Comparison of ENCODE assay signal across 8 cellular contexts in the genomic region with DNA sequence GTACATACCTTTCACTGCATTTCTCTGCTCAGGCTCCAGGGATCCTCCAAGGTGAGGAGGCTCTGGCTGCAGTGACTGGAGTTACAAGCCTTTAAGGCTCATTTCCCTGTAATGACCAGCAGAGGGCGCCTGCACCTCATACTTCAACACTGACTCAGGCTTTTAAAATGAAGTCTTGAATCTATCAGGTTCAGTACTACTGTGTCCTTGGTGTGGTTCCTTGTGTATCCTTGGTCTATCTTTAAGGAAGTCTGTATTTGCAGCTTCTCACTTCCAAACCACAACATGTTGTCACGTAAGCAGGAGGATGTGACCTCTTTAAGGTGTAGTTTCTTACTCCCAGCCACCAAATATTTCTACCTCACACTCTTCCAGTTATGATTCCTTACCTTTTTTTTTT. TPM values are rescaled to one million over a fixed set of nuclear protein-coding genes. Genes with fewer than 3 reads are reported as not detected.
DNase-seq lines count a peak whose midpoint lies in the region; ATAC-seq and TF ChIP-seq lines count a peak whose summit lies in the region.

No MANE protein-coding gene starts in this region.

- H3K9me2 ChIP-seq in OCI-LY1 (ENCODE audit: low read depth, low read length) = no peaks in the 10 kb centered on the region

- H3K4me2 ChIP-seq in DND-41 (ENCODE audit: insufficient read depth, low read length) = no peak overlapping the region
- no peak overlapping the region for H3K4me2 ChIP-seq in OCI-LY1 (ENCODE audit: low read length)

- H3F3A ChIP-seq in OCI-LY1 (ENCODE audit: insufficient read depth, low read length) = no peaks in the 10 kb centered on the region

- peak; percentile 96 for TF ChIP-seq CTCF in DND-41 (IDR thresholded peaks at IDR 0.05; ENCODE audit: borderline replicate concordance, extremely low read depth, low read length, poor library complexity, severe bottlenecking)
- TF ChIP-seq CTCF in OCI-LY1 (IDR thresholded peaks at IDR 0.05; ENCODE audit: low read length) = peak; percentile 85
- peak; percentile 94 to 96 (median 96) for TF ChIP-seq CTCF in esophagus muscularis mucosa (IDR thresholded peaks at IDR 0.05)

- H3K36me3 ChIP-seq in DND-41 (ENCODE audit: insufficient read depth, low read length) = 0 out of 2 replicates have a peak, but pooled peaks cover 3% of the 10 kb centered on the region
- H3K36me3 ChIP-seq in OCI-LY1 (ENCODE audit: insufficient read depth, low read length) = no peaks in the 10 kb centered on the region
- H3K36me3 ChIP-seq in esophagus muscularis mucosa = no peaks in the 10 kb centered on the region

- TF ChIP-seq EP300 in Ishikawa (IDR thresholded peaks at IDR 0.05; ENCODE audit: borderline replicate concordance) (no peak), esophagus muscularis mucosa (IDR thresholded peaks at IDR 0.05) (no peak)

- peaks cover 6% of the 10 kb centered on the region for H3K36me3 Mint-ChIP-seq in natural killer cell treated with Interleukin-12 subunit alpha and Interleukin-12 subunit beta and Interleukin-15 and Interleukin-18, amount 100 ng/mL, for 72 hours

- H3K9ac ChIP-seq in DND-41 (ENCODE audit: low read depth, low read length) (no peak overlapping the region), OCI-LY1 (ENCODE audit: low read length) (no peak overlapping the region)

- H3K27me3 Mint-ChIP-seq in natural killer cell treated with Interleukin-12 subunit alpha and Interleukin-12 subunit beta and Interleukin-15 and Interleukin-18, amount 100 ng/mL, for 72 hours = no peaks in the 10 kb centered on the region

- no peaks in the 10 kb centered on the region for H4K20me1 ChIP-seq in DND-41 (ENCODE audit: insufficient read depth, low read length)
- H4K20me1 ChIP-seq in OCI-LY1 (ENCODE audit: insufficient read depth, low read length) = no peaks in the 10 kb centered on the region

- H3K79me2 ChIP-seq in DND-41 (ENCODE audit: insufficient read depth, low read length) (no peaks in the 10 kb centered on the region), OCI-LY1 (ENCODE audit: insufficient read depth, low read length) (no peaks in the 10 kb centered on the region)

- intact Hi-C loops in esophagus muscularis mucosa (cut with DNase I) = loop anchor here (1.0 to 2.0 kb wide), 2 partner anchors 143 to 251 kb away; no protein-coding TSS in a partner anchor

- H3K4me3 Mint-ChIP-seq in natural killer cell treated with Interleukin-12 subunit alpha and Interleukin-12 subunit beta and Interleukin-15 and Interleukin-18, amount 100 ng/mL, for 72 hours = no peak overlapping the region

- peak overlapping the region; percentile 28; the same call in 1 of the 2 replicates for H2AFZ ChIP-seq in DND-41 (ENCODE audit: low read depth, low read length)
- no peak overlapping the region for H2AFZ ChIP-seq in OCI-LY1 (ENCODE audit: low read length)

- TF ChIP-seq RAD21 in Ishikawa (IDR thresholded peaks at IDR 0.05; ENCODE audit: low read depth) = peak; percentile 98

- peak; percentile 69 for DNase-seq in DND-41
- peak; percentile 49 for DNase-seq in activated T-cell treated with anti-CD3 and anti-CD28 coated beads for 24 hours (ENCODE audit: low read depth)
- DNase-seq in esophagus muscularis mucosa (ENCODE audit: extremely low spot score) = peak; percentile 93
- peak; percentile 74 for DNase-seq in natural killer cell treated with Interleukin-12 subunit alpha and Interleukin-12 subunit beta and Interleukin-15 and Interleukin-18, amount 100 ng/mL, for 72 hours (ENCODE audit: low spot score)
- DNase-seq in stimulated activated naive CD8-positive, alpha-beta T cell treated with anti-CD3 and anti-CD28 coated beads, Interleukin-15, Interleukin-2, amounts not matched to agents 100 U/mL and 50 U/mL, for 24 hours = peak; percentile 56

- no peak for TF ChIP-seq POLR2A in esophagus muscularis mucosa (IDR thresholded peaks at IDR 0.05; ENCODE audit: low read depth)

- no peaks in the 10 kb centered on the region for H3K9me3 Mint-ChIP-seq in natural killer cell treated with Interleukin-12 subunit alpha and Interleukin-12 subunit beta and Interleukin-15 and Interleukin-18, amount 100 ng/mL, for 72 hours

- H3K9me3 ChIP-seq in DND-41 (ENCODE audit: insufficient read depth, low read length, severe bottlenecking) (no peaks in the 10 kb centered on the region), OCI-LY1 (ENCODE audit: low read length) (no peaks in the 10 kb centered on the region), esophagus muscularis mucosa (no peaks in the 10 kb centered on the region)

- peaks cover 7 to 15% of the 10 kb centered on the region in 2 donors for H3K4me1 Mint-ChIP-seq in natural killer cell treated with Interleukin-12 subunit alpha and Interleukin-12 subunit beta and Interleukin-15 and Interleukin-18, amount 100 ng/mL, for 72 hours (ENCODE audit: low read depth in 2 of 2)

- H3K27ac ChIP-seq in DND-41 (ENCODE audit: low read length) (no peak overlapping the region), OCI-LY1 (ENCODE audit: low read depth, low read length, poor library complexity, severe bottlenecking) (no peak overlapping the region), esophagus muscularis mucosa (replicated peaks in 1 of 4) (peak overlapping the region in 1 of 4 donors; percentile 37)

- H3K27me3 ChIP-seq in DND-41 (ENCODE audit: insufficient read depth, low read length, poor library complexity) (no peaks in the 10 kb centered on the region), OCI-LY1 (ENCODE audit: insufficient read depth, low read length) (no peaks in the 10 kb centered on the region), esophagus muscularis mucosa (no peaks in the 10 kb centered on the region)

- peak overlapping the region; percentile 49 to 86 for H3K27ac Mint-ChIP-seq in natural killer cell treated with Interleukin-12 subunit alpha and Interleukin-12 subunit beta and Interleukin-15 and Interleukin-18, amount 100 ng/mL, for 72 hours

- H3K4me3 ChIP-seq in DND-41 (ENCODE audit: low read depth in 1 of 2, low read length in 2 of 2) = no peak overlapping the region
- no peak overlapping the region for H3K4me3 ChIP-seq in OCI-LY1 (ENCODE audit: low read depth, low read length, poor library complexity, severe bottlenecking)
- H3K4me3 ChIP-seq in esophagus muscularis mucosa = no peak overlapping the region

- peak; percentile 99 for ATAC-seq in DND-41 (ENCODE audit: insufficient read depth, low read depth)
- peak; percentile 85 for ATAC-seq in GM21619 (IDR thresholded peaks at IDR 0.05; ENCODE audit: unreplicated experiment)
- ATAC-seq in natural killer cell treated with Interleukin-12 subunit alpha and Interleukin-12 subunit beta and Interleukin-15 and Interleukin-18, amount 100 ng/mL, for 72 hours = peak; percentile 85 to 89
- peak; percentile 84 for ATAC-seq in stimulated activated naive CD8-positive, alpha-beta T cell treated with anti-CD3 and anti-CD28 coated beads, Interleukin-15, Interleukin-2, amounts not matched to agents 100 U/mL and 50 U/mL, for 24 hours

- WGBS in esophagus muscularis mucosa = 15% methylated on average over 2 of the region's 2 CpGs

- H3K4me1 ChIP-seq in DND-41 (ENCODE audit: insufficient read depth, low read length) = no peaks in the 10 kb centered on the region
- peaks cover 4% of the 10 kb centered on the region for H3K4me1 ChIP-seq in OCI-LY1 (ENCODE audit: insufficient read depth, low read length, severe bottlenecking)
- peaks cover 3 to 31% (median 25%) of the 10 kb centered on the region in 4 donors for H3K4me1 ChIP-seq in esophagus muscularis mucosa

TF ChIP-seq in Ishikawa, 13 proteins besides CTCF, POLR2A, EP300 and RAD21:
- TF ChIP-seq TAF1 (IDR thresholded peaks at IDR 0.05; ENCODE audit: low read depth) = no peak
- no peak for TF ChIP-seq NFIC (IDR thresholded peaks at IDR 0.05)
- TF ChIP-seq MAX (IDR thresholded peaks at IDR 0.05) = no peak
- no peak for TF ChIP-seq ZBTB7A (IDR thresholded peaks at IDR 0.05; ENCODE audit: low read depth)
- TF ChIP-seq, protein P1, sequence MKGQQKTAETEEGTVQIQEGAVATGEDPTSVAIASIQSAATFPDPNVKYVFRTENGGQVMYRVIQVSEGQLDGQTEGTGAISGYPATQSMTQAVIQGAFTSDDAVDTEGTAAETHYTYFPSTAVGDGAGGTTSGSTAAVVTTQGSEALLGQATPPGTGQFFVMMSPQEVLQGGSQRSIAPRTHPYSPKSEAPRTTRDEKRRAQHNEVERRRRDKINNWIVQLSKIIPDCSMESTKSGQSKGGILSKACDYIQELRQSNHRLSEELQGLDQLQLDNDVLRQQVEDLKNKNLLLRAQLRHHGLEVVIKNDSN (IDR thresholded peaks at IDR 0.05) = no peak
- no peak for TF ChIP-seq TCF12 (IDR thresholded peaks at IDR 0.05; ENCODE audit: low read depth)
- no peak for TF ChIP-seq TEAD4 (IDR thresholded peaks at IDR 0.05)
- TF ChIP-seq CREB1 (IDR thresholded peaks at IDR 0.05; ENCODE audit: low read depth) = no peak
- TF ChIP-seq, protein P2, sequence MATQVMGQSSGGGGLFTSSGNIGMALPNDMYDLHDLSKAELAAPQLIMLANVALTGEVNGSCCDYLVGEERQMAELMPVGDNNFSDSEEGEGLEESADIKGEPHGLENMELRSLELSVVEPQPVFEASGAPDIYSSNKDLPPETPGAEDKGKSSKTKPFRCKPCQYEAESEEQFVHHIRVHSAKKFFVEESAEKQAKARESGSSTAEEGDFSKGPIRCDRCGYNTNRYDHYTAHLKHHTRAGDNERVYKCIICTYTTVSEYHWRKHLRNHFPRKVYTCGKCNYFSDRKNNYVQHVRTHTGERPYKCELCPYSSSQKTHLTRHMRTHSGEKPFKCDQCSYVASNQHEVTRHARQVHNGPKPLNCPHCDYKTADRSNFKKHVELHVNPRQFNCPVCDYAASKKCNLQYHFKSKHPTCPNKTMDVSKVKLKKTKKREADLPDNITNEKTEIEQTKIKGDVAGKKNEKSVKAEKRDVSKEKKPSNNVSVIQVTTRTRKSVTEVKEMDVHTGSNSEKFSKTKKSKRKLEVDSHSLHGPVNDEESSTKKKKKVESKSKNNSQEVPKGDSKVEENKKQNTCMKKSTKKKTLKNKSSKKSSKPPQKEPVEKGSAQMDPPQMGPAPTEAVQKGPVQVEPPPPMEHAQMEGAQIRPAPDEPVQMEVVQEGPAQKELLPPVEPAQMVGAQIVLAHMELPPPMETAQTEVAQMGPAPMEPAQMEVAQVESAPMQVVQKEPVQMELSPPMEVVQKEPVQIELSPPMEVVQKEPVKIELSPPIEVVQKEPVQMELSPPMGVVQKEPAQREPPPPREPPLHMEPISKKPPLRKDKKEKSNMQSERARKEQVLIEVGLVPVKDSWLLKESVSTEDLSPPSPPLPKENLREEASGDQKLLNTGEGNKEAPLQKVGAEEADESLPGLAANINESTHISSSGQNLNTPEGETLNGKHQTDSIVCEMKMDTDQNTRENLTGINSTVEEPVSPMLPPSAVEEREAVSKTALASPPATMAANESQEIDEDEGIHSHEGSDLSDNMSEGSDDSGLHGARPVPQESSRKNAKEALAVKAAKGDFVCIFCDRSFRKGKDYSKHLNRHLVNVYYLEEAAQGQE (IDR thresholded peaks at IDR 0.05; ENCODE audit: low read depth) = no peak

RNA-seq across cellular contexts. Expression of gene PLCXD2, which starts 43.1 kb away (rescaled TPM):
- 1 to 10 TPM in 1 of 4 donors, under 1 TPM in 3; 0.33 to 1.0 (median 0.52) TPM for total RNA-seq in esophagus muscularis mucosa
- total RNA-seq in natural killer cell treated with Interleukin-12 subunit alpha and Interleukin-12 subunit beta and Interleukin-15 and Interleukin-18, amount 100 ng/mL, for 72 hours = 10 to 100 TPM; 15.0 to 26.1 TPM

Comparison
In these comparisons a context has a peak if more than half of its experiments do, and no peak if none do; other contexts are left out.
1. RNA of gene PLCXD2, which starts 43.1 kb away (total RNA-seq): 15.0 to 26.1 TPM in natural killer cell treated with Interleukin-12 subunit alpha and Interleukin-12 subunit beta and Interleukin-15 and Interleukin-18, amount 100 ng/mL, for 72 hours; 0.33 to 1.0 TPM in esophagus muscularis mucosa; every median in the first group is over 4 times any median in the second.
2. Peak in every context shown above with its lines, with median percentiles within 50 percentile points of each other: ATAC-seq, DNase-seq and CTCF ChIP-seq.